Comparison of ENCODE assay signal across 30 cellular contexts in genomic region chr6:36807750-36808149, GRCh38. TPM values are rescaled to one million over a fixed set of nuclear protein-coding genes. Genes with fewer than 3 reads are reported as not detected.
"Had no signal": no experiment of that assay in that cellular context is flagged by ENCODE, and none has a peak within 500 bp of the region (broad histone marks: within the 10 kb centered on the region; RNA-seq: fewer than 3 reads in every experiment).

No MANE protein-coding gene starts in this region.

- H3K36me3 ChIP-seq: gastrocnemius medialis, prostate gland, suprapubic skin, transverse colon, upper lobe of right lung, uterus had no signal

- H3K9me3 ChIP-seq: gastrocnemius medialis, mucosa of descending colon, prostate gland, suprapubic skin, transverse colon, upper lobe of right lung, uterus had no signal

- H3K4me1 ChIP-seq: gastrocnemius medialis, prostate gland, suprapubic skin, transverse colon, upper lobe of right lung, uterus had no signal

- H3K27ac ChIP-seq: dorsolateral prefrontal cortex, epithelial cell of prostate, gastrocnemius medialis, prostate gland, skin epidermis, suprapubic skin, transverse colon, upper lobe of right lung, uterus had no signal

- H3K36me3 Mint-ChIP-seq: memory B cell; mesothelial cell of epicardium; naive B cell; natural killer cell treated with Interleukin-12 subunit alpha and Interleukin-12 subunit beta and Interleukin-15 and Interleukin-18, amount 100 ng/mL, for 72 hours; stimulated activated naive B cell treated with anti-CD40 and anti-IgM and Interleukin-4, amounts not matched to agents 10 μg/mL and 1 μg/mL and 100 μg/mL, for 72 hours had no signal

- H3K27me3 Mint-ChIP-seq: stimulated activated naive CD8-positive, alpha-beta T cell treated with anti-CD3 and anti-CD28 coated beads, Interleukin-15, Interleukin-2, amounts not matched to agents 100 ng/mL and 50 ng/mL, for 24 hours had no signal

- H3K9me3 Mint-ChIP-seq: memory B cell; mesothelial cell of epicardium; naive B cell; natural killer cell treated with Interleukin-12 subunit alpha and Interleukin-12 subunit beta and Interleukin-15 and Interleukin-18, amount 100 ng/mL, for 72 hours; neural crest cell; stimulated activated naive B cell treated with anti-CD40 and anti-IgM and Interleukin-4, amounts not matched to agents 10 μg/mL and 1 μg/mL and 100 μg/mL, for 72 hours; stimulated activated naive CD8-positive, alpha-beta T cell treated with anti-CD3 and anti-CD28 coated beads, Interleukin-15, Interleukin-2, amounts not matched to agents 100 ng/mL and 50 ng/mL, for 24 hours had no signal

- ATAC-seq: esophagus mucosa; gastrocnemius medialis; left lobe of liver; mucosa of descending colon; natural killer cell treated with Interleukin-12 subunit alpha and Interleukin-12 subunit beta and Interleukin-15 and Interleukin-18, amount 100 ng/mL, for 72 hours; right cardiac atrium; stimulated activated naive B cell treated with anti-CD40 and anti-IgM and Interleukin-4, amounts not matched to agents 10 μg/mL and 1 μg/mL and 100 μg/mL, for 72 hours; upper lobe of right lung had no signal

- H3K27ac Mint-ChIP-seq: memory B cell; mesothelial cell of epicardium; naive B cell; natural killer cell treated with Interleukin-12 subunit alpha and Interleukin-12 subunit beta and Interleukin-15 and Interleukin-18, amount 100 ng/mL, for 72 hours; stimulated activated naive B cell treated with anti-CD40 and anti-IgM and Interleukin-4, amounts not matched to agents 10 μg/mL and 1 μg/mL and 100 μg/mL, for 72 hours; stimulated activated naive CD8-positive, alpha-beta T cell treated with anti-CD3 and anti-CD28 coated beads, Interleukin-15, Interleukin-2, amounts not matched to agents 100 ng/mL and 50 ng/mL, for 24 hours had no signal

- H3K4me1 Mint-ChIP-seq: memory B cell; naive B cell; stimulated activated naive B cell treated with anti-CD40 and anti-IgM and Interleukin-4, amounts not matched to agents 10 μg/mL and 1 μg/mL and 100 μg/mL, for 72 hours had no signal

- DNase-seq: dorsolateral prefrontal cortex; effector CD4-positive, alpha-beta T cell; foreskin fibroblast; gastrocnemius medialis; head of caudate nucleus; mucosa of descending colon; naive B cell; nucleus accumbens; right cardiac atrium; stimulated activated CD4-positive, alpha-beta T cell treated with anti-CD3 and anti-CD28 coated beads, Interleukin-15, amount 100 ng/mL, for 24 hours; stimulated activated CD4-positive, alpha-beta T cell treated with anti-CD3 and anti-CD28 coated beads, Interleukin-2, amount 100 ng/mL, for 48 hours; stimulated activated naive B cell treated with anti-CD40 and anti-IgM and Interleukin-4, amounts not matched to agents 10 μg/mL and 1 μg/mL and 100 μg/mL, for 72 hours; transverse colon; upper lobe of right lung; uterus had no signal

- H3K27me3 ChIP-seq: dorsolateral prefrontal cortex, gastrocnemius medialis, suprapubic skin, upper lobe of right lung, uterus had no signal

- FAIRE-seq: colon, keratinocyte had no signal

- H3K4me3 Mint-ChIP-seq: memory B cell; mesothelial cell of epicardium; naive B cell; natural killer cell treated with Interleukin-12 subunit alpha and Interleukin-12 subunit beta and Interleukin-15 and Interleukin-18, amount 100 ng/mL, for 72 hours; neural crest cell; stimulated activated naive B cell treated with anti-CD40 and anti-IgM and Interleukin-4, amounts not matched to agents 10 μg/mL and 1 μg/mL and 100 μg/mL, for 72 hours; stimulated activated naive CD8-positive, alpha-beta T cell treated with anti-CD3 and anti-CD28 coated beads, Interleukin-15, Interleukin-2, amounts not matched to agents 100 ng/mL and 50 ng/mL, for 24 hours had no signal

- H3K4me3 ChIP-seq: dorsolateral prefrontal cortex, gastrocnemius medialis, lung, mucosa of descending colon, prostate gland, skin epidermis, suprapubic skin, transverse colon, upper lobe of right lung, uterus had no signal

RNA-seq across cellular contexts. Expression of gene CPNE5, which starts 31.5 kb away (rescaled TPM):
- total RNA-seq: osteocyte had no signal
